ENCODE assay signal across 19 cellular contexts in genomic region chr4:159593157-159593556, GRCh38.
"Had no signal": no experiment of that assay in that cellular context is flagged by ENCODE, and none has a peak within 500 bp of the region (broad histone marks: within the 10 kb centered on the region; RNA-seq: fewer than 3 reads in every experiment).

No MANE protein-coding gene starts in this region.

- H2AFZ ChIP-seq: hepatocyte had no signal

- H3K36me3 Mint-ChIP-seq: naive thymus-derived CD4-positive, alpha-beta T cell; stimulated activated memory B cell treated with anti-CD40 and anti-IgM and Interleukin-4, amounts not matched to agents 10 μg/mL and 1 μg/mL and 100 μg/mL, for 72 hours had no signal

- H3K79me2 ChIP-seq: hepatocyte had no signal

- H3K27ac ChIP-seq: foreskin keratinocyte, hepatocyte, spleen, testis, tibial nerve, upper lobe of right lung had no signal

- DNase-seq: cerebellar nuclear complex; effector memory CD8-positive, alpha-beta T cell; foreskin keratinocyte; head of caudate nucleus; left colon; left ventricle myocardium superior; naive thymus-derived CD4-positive, alpha-beta T cell; posterior cingulate gyrus; spleen; stimulated activated CD4-positive, alpha-beta T cell treated with anti-CD3 and anti-CD28 coated beads, Interleukin-15, amount 100 ng/mL, for 24 hours; stimulated activated CD4-positive, alpha-beta T cell treated with anti-CD3 and anti-CD28 coated beads, Interleukin-1b, Interleukin-23, amount 100 ng/mL, for 48 hours; stimulated activated CD4-positive, alpha-beta T cell treated with anti-CD3 and anti-CD28 coated beads, Interleukin-4, amount 100 ng/mL, for 24 hours; stimulated activated naive CD8-positive, alpha-beta T cell treated with anti-CD3 and anti-CD28 coated beads, Interleukin-15, amount 100 ng/mL, for 72 hours; testis; upper lobe of right lung had no signal

- H3K9me3 Mint-ChIP-seq: dendritic cell treated with granulocyte-macrophage colony-stimulating factor and Interleukin-4, amounts not matched to agents 40 ng/mL and 50 ng/mL, for 4 days; stimulated activated naive CD8-positive, alpha-beta T cell treated with anti-CD3 and anti-CD28 coated beads, Interleukin-15, amount 100 ng/mL, for 72 hours had no signal

- H3K4me3 Mint-ChIP-seq: dendritic cell treated with granulocyte-macrophage colony-stimulating factor and Interleukin-4, amounts not matched to agents 40 ng/mL and 50 ng/mL, for 4 days; effector memory CD8-positive, alpha-beta T cell; naive thymus-derived CD4-positive, alpha-beta T cell; stimulated activated memory B cell treated with anti-CD40 and anti-IgM and Interleukin-4, amounts not matched to agents 10 μg/mL and 1 μg/mL and 100 μg/mL, for 72 hours; stimulated activated naive CD8-positive, alpha-beta T cell treated with anti-CD3 and anti-CD28 coated beads, Interleukin-15, amount 100 ng/mL, for 72 hours had no signal

- H3K4me1 ChIP-seq: foreskin keratinocyte, spleen, testis, upper lobe of right lung had no signal

- H3K27me3 Mint-ChIP-seq: dendritic cell treated with granulocyte-macrophage colony-stimulating factor and Interleukin-4, amounts not matched to agents 40 ng/mL and 50 ng/mL, for 4 days; effector memory CD8-positive, alpha-beta T cell; stimulated activated memory B cell treated with anti-CD40 and anti-IgM and Interleukin-4, amounts not matched to agents 10 μg/mL and 1 μg/mL and 100 μg/mL, for 72 hours had no signal

- H3K4me1 Mint-ChIP-seq: naive thymus-derived CD4-positive, alpha-beta T cell; stimulated activated memory B cell treated with anti-CD40 and anti-IgM and Interleukin-4, amounts not matched to agents 10 μg/mL and 1 μg/mL and 100 μg/mL, for 72 hours; stimulated activated naive CD8-positive, alpha-beta T cell treated with anti-CD3 and anti-CD28 coated beads, Interleukin-15, amount 100 ng/mL, for 72 hours had no signal

- H3K4me2 ChIP-seq: hepatocyte had no signal

- H3K36me3 ChIP-seq: spleen, tibial nerve, upper lobe of right lung had no signal

- H3K27ac Mint-ChIP-seq: dendritic cell treated with granulocyte-macrophage colony-stimulating factor and Interleukin-4, amounts not matched to agents 40 ng/mL and 50 ng/mL, for 4 days; effector memory CD8-positive, alpha-beta T cell; naive thymus-derived CD4-positive, alpha-beta T cell; stimulated activated memory B cell treated with anti-CD40 and anti-IgM and Interleukin-4, amounts not matched to agents 10 μg/mL and 1 μg/mL and 100 μg/mL, for 72 hours; stimulated activated naive CD8-positive, alpha-beta T cell treated with anti-CD3 and anti-CD28 coated beads, Interleukin-15, amount 100 ng/mL, for 72 hours had no signal

- H3K9me3 ChIP-seq: spleen, testis, tibial nerve, upper lobe of right lung had no signal

- H3K4me3 ChIP-seq: hepatocyte, spleen, testis, tibial nerve, upper lobe of right lung had no signal

- H3K27me3 ChIP-seq: foreskin keratinocyte, hepatocyte, spleen, testis, tibial nerve, upper lobe of right lung had no signal
